ENCODE assay signal across 11 cellular contexts in genomic region chr6:95690328-95690727, GRCh38.
A peak's percentile ranks its signal among the peaks of the same experiment; 100 is the strongest.
DNase-seq lines count a peak whose midpoint lies in the region; ATAC-seq and TF ChIP-seq lines count a peak whose summit lies in the region.
"Had no signal": no experiment of that assay in that cellular context is flagged by ENCODE, and none has a peak within 500 bp of the region (broad histone marks: within the 10 kb centered on the region; RNA-seq: fewer than 3 reads in every experiment).

No MANE protein-coding gene starts in this region.

- H3K9ac ChIP-seq in Loucy (ENCODE audit: low read depth, low read length, poor library complexity, severe bottlenecking), result no peak overlapping the region

- H3K4me1 ChIP-seq in Loucy (ENCODE audit: insufficient read depth, low read length, poor library complexity, severe bottlenecking), result no peaks in the 10 kb centered on the region

- no peak overlapping the region for H3K4me3 Mint-ChIP-seq in stimulated activated naive CD8-positive, alpha-beta T cell treated with anti-CD3 and anti-CD28 coated beads, Interleukin-15, amount 100 ng/mL, for 72 hours
- H3K4me3 Mint-ChIP-seq in stimulated activated effector memory CD8-positive, alpha-beta T cell treated with anti-CD3 and anti-CD28 coated beads, Interleukin-12 subunit alpha, Interleukin-12 subunit beta, amount 100 ng/mL, for 72 hours, result no peak overlapping the region
- H3K4me3 Mint-ChIP-seq: natural killer cell had no signal

- peaks cover 0 to 8% of the 10 kb centered on the region in 2 donors for H3K9me3 Mint-ChIP-seq in stimulated activated naive CD8-positive, alpha-beta T cell treated with anti-CD3 and anti-CD28 coated beads, Interleukin-15, amount 100 ng/mL, for 72 hours
- peaks cover 5% of the 10 kb centered on the region for H3K9me3 Mint-ChIP-seq in stimulated activated effector memory CD8-positive, alpha-beta T cell treated with anti-CD3 and anti-CD28 coated beads, Interleukin-12 subunit alpha, Interleukin-12 subunit beta, amount 100 ng/mL, for 72 hours

- H3K9me3 ChIP-seq in Loucy (ENCODE audit: insufficient read depth, low read depth, low read length), result no peaks in the 10 kb centered on the region

- H3K4me3 ChIP-seq in Loucy (ENCODE audit: low read length, poor library complexity, severe bottlenecking), result peak overlapping the region; percentile 56

- H3K9me2 ChIP-seq in Loucy (replicated peaks; ENCODE audit: low read depth, low read length), result no peaks in the 10 kb centered on the region

- no peaks in the 10 kb centered on the region for H3K4me1 Mint-ChIP-seq in stimulated activated naive CD8-positive, alpha-beta T cell treated with anti-CD3 and anti-CD28 coated beads, Interleukin-15, amount 100 ng/mL, for 72 hours
- peaks cover 8% of the 10 kb centered on the region for H3K4me1 Mint-ChIP-seq in stimulated activated effector memory CD8-positive, alpha-beta T cell treated with anti-CD3 and anti-CD28 coated beads, Interleukin-12 subunit alpha, Interleukin-12 subunit beta, amount 100 ng/mL, for 72 hours
- H3K4me1 Mint-ChIP-seq: natural killer cell had no signal

- peak overlapping the region; percentile 47; the same call in 1 of the 2 replicates for H2AFZ ChIP-seq in Loucy (ENCODE audit: low read length)

- no peaks in the 10 kb centered on the region for H3F3A ChIP-seq in Loucy (ENCODE audit: low read depth)

- H4K20me1 ChIP-seq in Loucy (ENCODE audit: insufficient read depth, low read length, poor library complexity, severe bottlenecking), result no peaks in the 10 kb centered on the region

- no peaks in the 10 kb centered on the region for H3K36me3 ChIP-seq in Loucy (ENCODE audit: insufficient read depth, low read length)

- no peaks in the 10 kb centered on the region for H3K27me3 ChIP-seq in Loucy (ENCODE audit: insufficient read depth, low read length, poor library complexity, severe bottlenecking)

- no peak overlapping the region for H3K27ac Mint-ChIP-seq in stimulated activated naive CD8-positive, alpha-beta T cell treated with anti-CD3 and anti-CD28 coated beads, Interleukin-15, amount 100 ng/mL, for 72 hours
- H3K27ac Mint-ChIP-seq in stimulated activated effector memory CD8-positive, alpha-beta T cell treated with anti-CD3 and anti-CD28 coated beads, Interleukin-12 subunit alpha, Interleukin-12 subunit beta, amount 100 ng/mL, for 72 hours, result no peak overlapping the region
- H3K27ac Mint-ChIP-seq: natural killer cell had no signal

- no peaks in the 10 kb centered on the region for H3K79me2 ChIP-seq in Loucy (ENCODE audit: insufficient read depth, low read length)

- no peak for TF ChIP-seq CTCF in Loucy (conservative IDR thresholded peaks at IDR 0.05; ENCODE audit: low read length)

- H3K27me3 Mint-ChIP-seq in stimulated activated naive CD8-positive, alpha-beta T cell treated with anti-CD3 and anti-CD28 coated beads, Interleukin-15, amount 100 ng/mL, for 72 hours, result peaks cover 9% of the 10 kb centered on the region

- H3K36me3 Mint-ChIP-seq in stimulated activated effector memory CD8-positive, alpha-beta T cell treated with anti-CD3 and anti-CD28 coated beads, Interleukin-12 subunit alpha, Interleukin-12 subunit beta, amount 100 ng/mL, for 72 hours, result no peaks in the 10 kb centered on the region
- H3K36me3 Mint-ChIP-seq: natural killer cell had no signal

- ATAC-seq in stimulated activated naive CD8-positive, alpha-beta T cell treated with anti-CD3 and anti-CD28 coated beads, Interleukin-15, amount 100 ng/mL, for 72 hours, result peak; percentile 60
- ATAC-seq in stimulated activated naive CD8-positive, alpha-beta T cell treated with anti-CD3 and anti-CD28 coated beads, Interleukin-15, Interleukin-2, amounts not matched to agents 100 U/mL and 50 U/mL, for 24 hours, result no peak
- ATAC-seq in HG02763 (IDR thresholded peaks at IDR 0.05; ENCODE audit: unreplicated experiment) (peak; percentile 55), GM19467 (IDR thresholded peaks at IDR 0.05; ENCODE audit: unreplicated experiment) (no peak)
- ATAC-seq in stimulated activated effector memory CD8-positive, alpha-beta T cell treated with anti-CD3 and anti-CD28 coated beads, Interleukin-12 subunit alpha, Interleukin-12 subunit beta, amount 100 ng/mL, for 72 hours, result peak; percentile 63
- ATAC-seq: natural killer cell had no signal

- no peak for DNase-seq in stimulated activated naive CD8-positive, alpha-beta T cell treated with anti-CD3 and anti-CD28 coated beads, Interleukin-15, amount 100 ng/mL, for 72 hours
- no peak for DNase-seq in stimulated activated naive CD8-positive, alpha-beta T cell treated with anti-CD3 and anti-CD28 coated beads, Interleukin-15, Interleukin-2, amounts not matched to agents 100 U/mL and 50 U/mL, for 24 hours
- DNase-seq in stimulated activated effector memory CD8-positive, alpha-beta T cell treated with anti-CD3 and anti-CD28 coated beads, Interleukin-12 subunit alpha, Interleukin-12 subunit beta, amount 100 ng/mL, for 72 hours (ENCODE audit: low spot score in 2 of 2), result no peak
- no peak for DNase-seq in midbrain (lab: John Stamatoyannopoulos, UW)
- no peak for DNase-seq in activated CD4-positive, alpha-beta T cell treated with anti-CD3 and anti-CD28 coated beads for 1 hour
- DNase-seq: natural killer cell; NCI-H446 treated with DMSO at 0.1 percent for 48 hours; stimulated activated CD4-positive, alpha-beta T cell treated with anti-CD3 and anti-CD28 coated beads, Interleukin-15, amount 100 ng/mL, for 24 hours had no signal

- H3K4me2 ChIP-seq in Loucy (ENCODE audit: low read depth, low read length, poor library complexity, severe bottlenecking), result peak overlapping the region; percentile 52

Comparison
In these comparisons a context has a peak if more than half of its experiments do, and no peak if none do; other contexts are left out.
1. ATAC-seq: peak in stimulated activated naive CD8-positive, alpha-beta T cell treated with anti-CD3 and anti-CD28 coated beads, Interleukin-15, amount 100 ng/mL, for 72 hours (single experiment), HG02763 (single experiment) and stimulated activated effector memory CD8-positive, alpha-beta T cell treated with anti-CD3 and anti-CD28 coated beads, Interleukin-12 subunit alpha, Interleukin-12 subunit beta, amount 100 ng/mL, for 72 hours (single experiment); none in stimulated activated naive CD8-positive, alpha-beta T cell treated with anti-CD3 and anti-CD28 coated beads, Interleukin-15, Interleukin-2, amounts not matched to agents 100 U/mL and 50 U/mL, for 24 hours (single experiment) and GM19467 (single experiment).